ENCODE assay signal across 8 cellular contexts in the genomic region with DNA sequence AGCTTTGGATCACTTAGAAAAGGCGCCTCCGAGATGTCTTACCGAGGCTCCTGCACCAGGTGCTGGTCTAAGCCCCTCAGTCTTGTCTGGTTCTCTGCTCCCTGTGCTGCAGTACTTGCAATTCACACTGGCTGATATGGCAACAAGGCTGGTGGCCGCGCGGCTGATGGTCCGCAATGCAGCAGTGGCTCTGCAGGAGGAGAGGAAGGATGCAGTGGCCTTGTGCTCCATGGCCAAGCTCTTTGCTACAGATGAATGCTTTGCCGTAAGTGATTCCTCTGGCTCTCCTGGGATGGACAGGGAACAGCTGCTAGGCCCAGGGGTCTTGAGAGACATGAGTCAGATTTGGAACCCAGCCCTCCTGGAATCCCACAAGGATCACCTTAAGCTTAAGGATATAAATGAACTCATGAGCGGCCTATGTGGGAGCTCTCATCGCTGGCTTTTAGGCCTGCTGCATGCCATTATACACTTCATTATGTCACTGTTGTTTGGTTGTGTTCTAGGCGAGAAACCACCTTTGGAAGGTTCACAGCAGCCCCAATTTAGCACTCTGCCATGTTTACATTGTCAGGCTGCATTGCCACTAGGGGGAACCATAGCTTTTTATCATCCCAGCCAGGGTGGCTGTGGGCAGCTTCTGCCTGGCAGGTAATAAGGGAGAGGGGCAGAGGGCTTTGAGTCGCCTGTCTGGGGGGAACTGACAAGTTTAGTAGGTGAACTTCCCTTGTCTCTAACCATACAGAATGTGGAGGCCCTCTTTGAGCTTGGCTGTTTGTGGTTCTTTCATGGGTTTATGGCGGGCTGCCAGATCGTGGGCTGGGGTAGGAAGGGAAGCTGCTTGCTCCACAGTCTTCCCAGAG. TPM values are rescaled to one million over a fixed set of nuclear protein-coding genes. Genes with fewer than 3 reads are reported as not detected.
DNase-seq lines count a peak whose midpoint lies in the region; ATAC-seq and TF ChIP-seq lines count a peak whose summit lies in the region.

No MANE protein-coding gene starts in this region.

- H4K20me1 ChIP-seq in Loucy (ENCODE audit: insufficient read depth, low read length, poor library complexity, severe bottlenecking), result no peaks in the 10 kb centered on the region

- H3K4me2 ChIP-seq in Loucy (ENCODE audit: low read depth, low read length, poor library complexity, severe bottlenecking), result peak overlapping the region; percentile 73

- peak in 9 of 12 donors; percentile 16 to 44 (median 27) for TF ChIP-seq CTCF in heart left ventricle (IDR thresholded peaks at IDR 0.05)
- TF ChIP-seq CTCF in Loucy (conservative IDR thresholded peaks at IDR 0.05; ENCODE audit: low read length), result peak; percentile 80
- TF ChIP-seq CTCF in liver (IDR thresholded peaks at IDR 0.05; ENCODE audit: low read depth, low read length, missing input control), result peak; percentile 52

- no peak overlapping the region for H3K27ac Mint-ChIP-seq in activated T-helper 1 cell treated with anti-CD3 and anti-CD28 coated beads, Interleukin-12 subunit alpha, Interleukin-12 subunit beta, Interleukin-2, Interleukin-4 antibody, amounts not matched to agents 30 ng/mL and 10 ng/mL and 1 ng/mL, durations not matched to agents 14 hours and 24 hours and 36 hours

- ATAC-seq in heart left ventricle (peak in 1 of 4 donors; percentile 49), right cardiac atrium (no peak), GM21390 (IDR thresholded peaks at IDR 0.05; ENCODE audit: unreplicated experiment) (no peak)

- H3K36me3 ChIP-seq in heart left ventricle (peaks cover 0 to 85% (median 69%) of the 10 kb centered on the region in 9 donors), Loucy (ENCODE audit: insufficient read depth, low read length) (peaks cover 9% of the 10 kb centered on the region; the same call in 1 of the 2 replicates), liver (ENCODE audit: control insufficient read depth in 4 of 4, insufficient read depth in 3 of 4, low read depth in 1 of 4, low read length in 3 of 4) (peaks cover 6 to 51% (median 30%) of the 10 kb centered on the region in 4 donors)

- H3K4me3 ChIP-seq in heart left ventricle (no peak overlapping the region), right cardiac atrium (ENCODE audit: low read length) (no peak overlapping the region), Loucy (ENCODE audit: low read length, poor library complexity, severe bottlenecking) (peak overlapping the region; percentile 10), liver (ENCODE audit: low read depth in 1 of 3, low read length in 3 of 3) (no peak overlapping the region)

- H3K9me3 Mint-ChIP-seq in activated T-helper 1 cell treated with anti-CD3 and anti-CD28 coated beads, Interleukin-12 subunit alpha, Interleukin-12 subunit beta, Interleukin-2, Interleukin-4 antibody, amounts not matched to agents 30 ng/mL and 10 ng/mL and 1 ng/mL, durations not matched to agents 14 hours and 24 hours and 36 hours, result no peaks in the 10 kb centered on the region

- 87 to 91% (median 89%) methylated on average over 14 of the region's 14 CpGs for WGBS in heart left ventricle, 4 donors
- whole genome bisulfite sequencing in right cardiac atrium, result 88% methylated on average over 14 of the region's 14 CpGs
- WGBS in liver, result 92% methylated on average over 14 of the region's 14 CpGs

- H3K4me3 Mint-ChIP-seq in activated T-helper 1 cell treated with anti-CD3 and anti-CD28 coated beads, Interleukin-12 subunit alpha, Interleukin-12 subunit beta, Interleukin-2, Interleukin-4 antibody, amounts not matched to agents 30 ng/mL and 10 ng/mL and 1 ng/mL, durations not matched to agents 14 hours and 24 hours and 36 hours, result no peak overlapping the region

- H3K79me2 ChIP-seq in Loucy (ENCODE audit: insufficient read depth, low read length), result no peaks in the 10 kb centered on the region; the same call in 1 of the 2 replicates

- no peak overlapping the region for H2AFZ ChIP-seq in Loucy (ENCODE audit: low read length)

- H3K27me3 ChIP-seq in heart left ventricle (no peaks in the 10 kb centered on the region), right cardiac atrium (ENCODE audit: control insufficient read depth, insufficient read depth) (no peaks in the 10 kb centered on the region), Loucy (ENCODE audit: insufficient read depth, low read length, poor library complexity, severe bottlenecking) (no peaks in the 10 kb centered on the region), liver (ENCODE audit: control insufficient read depth in 4 of 4, insufficient read depth in 4 of 4, low read length in 3 of 4) (no peaks in the 10 kb centered on the region)

- DNase-seq in heart left ventricle, result no peak
- DNase-seq in right cardiac atrium, result no peak
- DNase-seq in activated T-helper 1 cell treated with anti-CD3 and anti-CD28 coated beads, Interleukin-12 subunit alpha, Interleukin-12 subunit beta, Interleukin-2, Interleukin-4 antibody, amounts not matched to agents 30 ng/mL and 10 ng/mL and 1 ng/mL, durations not matched to agents 14 hours and 24 hours and 36 hours (ENCODE audit: low spot score), result peak; percentile 30
- no peak for DNase-seq in retina
- DNase-seq in NCI-H2029 treated with DMSO at 0.1 percent for 48 hours (lab: John Stamatoyannopoulos, UW), result no peak

- peaks cover 0 to 7% (median 0%) of the 10 kb centered on the region in 12 donors for H3K4me1 ChIP-seq in heart left ventricle
- no peaks in the 10 kb centered on the region for H3K4me1 ChIP-seq in right cardiac atrium (ENCODE audit: control insufficient read depth, insufficient read depth, low read length)
- peaks cover 68% of the 10 kb centered on the region for H3K4me1 ChIP-seq in Loucy (ENCODE audit: insufficient read depth, low read length, poor library complexity, severe bottlenecking)
- no peaks in the 10 kb centered on the region for H3K4me1 ChIP-seq in liver (ENCODE audit: control insufficient read depth in 4 of 4, insufficient read depth in 4 of 4, low read length in 3 of 4)

- no peaks in the 10 kb centered on the region for H3F3A ChIP-seq in Loucy (ENCODE audit: low read depth)

- TF ChIP-seq RAD21 in liver (IDR thresholded peaks at IDR 0.05), result peak; percentile 70 to 81

- no peaks in the 10 kb centered on the region for H3K9me2 ChIP-seq in Loucy (replicated peaks; ENCODE audit: low read depth, low read length)

- TF ChIP-seq POLR2A in heart left ventricle (IDR thresholded peaks at IDR 0.05), result no peak

- H3K9ac ChIP-seq in Loucy (ENCODE audit: low read depth, low read length, poor library complexity, severe bottlenecking) (peak overlapping the region; percentile 55), liver (ENCODE audit: low read depth in 1 of 2, low read length in 2 of 2) (no peak overlapping the region)

- H3K9me3 ChIP-seq in heart left ventricle (no peaks in the 10 kb centered on the region), right cardiac atrium (ENCODE audit: control insufficient read depth, low read length) (no peaks in the 10 kb centered on the region), Loucy (ENCODE audit: insufficient read depth, low read depth, low read length) (no peaks in the 10 kb centered on the region), liver (ENCODE audit: control insufficient read depth in 4 of 4, low read length in 3 of 4) (no peaks in the 10 kb centered on the region)

- intact Hi-C loops in heart left ventricle (cut with DNase I), result no loop called here
- intact Hi-C loops in right cardiac atrium (cut with DNase I), result no loop called here
- intact Hi-C loops in activated T-helper 1 cell treated with anti-CD3 and anti-CD28 coated beads, Interleukin-12 subunit alpha, Interleukin-12 subunit beta, Interleukin-2, Interleukin-4 antibody, amounts not matched to agents 30 ng/mL and 10 ng/mL and 1 ng/mL, durations not matched to agents 14 hours and 24 hours and 36 hours (cut with micrococcal nuclease), result loop anchor here (1.0 kb wide), 1 partner anchor 13 kb away; no protein-coding TSS in a partner anchor

- H3K27me3 Mint-ChIP-seq in activated T-helper 1 cell treated with anti-CD3 and anti-CD28 coated beads, Interleukin-12 subunit alpha, Interleukin-12 subunit beta, Interleukin-2, Interleukin-4 antibody, amounts not matched to agents 30 ng/mL and 10 ng/mL and 1 ng/mL, durations not matched to agents 14 hours and 24 hours and 36 hours (ENCODE audit: insufficient read depth), result no peaks in the 10 kb centered on the region

- peaks cover 8% of the 10 kb centered on the region for H3K4me1 Mint-ChIP-seq in activated T-helper 1 cell treated with anti-CD3 and anti-CD28 coated beads, Interleukin-12 subunit alpha, Interleukin-12 subunit beta, Interleukin-2, Interleukin-4 antibody, amounts not matched to agents 30 ng/mL and 10 ng/mL and 1 ng/mL, durations not matched to agents 14 hours and 24 hours and 36 hours (ENCODE audit: low read depth)

- peaks cover 25% of the 10 kb centered on the region for H3K36me3 Mint-ChIP-seq in activated T-helper 1 cell treated with anti-CD3 and anti-CD28 coated beads, Interleukin-12 subunit alpha, Interleukin-12 subunit beta, Interleukin-2, Interleukin-4 antibody, amounts not matched to agents 30 ng/mL and 10 ng/mL and 1 ng/mL, durations not matched to agents 14 hours and 24 hours and 36 hours (ENCODE audit: low read depth)

- H3K27ac ChIP-seq in heart left ventricle (no peak overlapping the region), right cardiac atrium (ENCODE audit: low read length) (no peak overlapping the region), liver (ENCODE audit: low read depth in 1 of 2, low read length in 2 of 2) (no peak overlapping the region)

RNA-seq across cellular contexts. Expression of gene ACAD8, which starts 8.5 kb away (rescaled TPM):
- total RNA-seq in heart left ventricle, result 10 to 100 TPM; 23.2 to 48.2 (median 38.9) TPM
- polyA plus RNA-seq in heart left ventricle, result 10 to 100 TPM; 21.0 to 37.1 TPM
- 10 to 100 TPM; 18.7 to 34.6 (median 27.3) TPM for total RNA-seq in right cardiac atrium
- 25.6 TPM for polyA plus RNA-seq in right cardiac atrium
- total RNA-seq in activated T-helper 1 cell treated with anti-CD3 and anti-CD28 coated beads, Interleukin-12 subunit alpha, Interleukin-12 subunit beta, Interleukin-2, Interleukin-4 antibody, amounts not matched to agents 30 ng/mL and 10 ng/mL and 1 ng/mL, durations not matched to agents 14 hours and 24 hours and 36 hours, result 25.6 and 26.2 TPM in 2 replicates
- 10 to 100 TPM; 14.1 to 32.2 TPM for total RNA-seq in liver
- polyA plus RNA-seq in liver, result 10 to 100 TPM; 24.1 to 30.1 TPM

RNA-seq across cellular contexts. Expression of gene THYN1, which starts 8.7 kb away (rescaled TPM):
- total RNA-seq in heart left ventricle (10 to 100 TPM; 34.1 to 47.8 (median 41.9) TPM), right cardiac atrium (10 to 100 TPM; 35.6 to 51.3 (median 44.2) TPM), liver (10 to 100 TPM; 25.3 to 26.8 TPM)
- polyA plus RNA-seq in heart left ventricle (10 to 100 TPM; 48.8 to 59.4 TPM), right cardiac atrium (57.0 TPM), liver (10 to 100 TPM; 22.1 to 34.3 TPM)
- 55.0 and 58.8 TPM in 2 replicates for total RNA-seq in activated T-helper 1 cell treated with anti-CD3 and anti-CD28 coated beads, Interleukin-12 subunit alpha, Interleukin-12 subunit beta, Interleukin-2, Interleukin-4 antibody, amounts not matched to agents 30 ng/mL and 10 ng/mL and 1 ng/mL, durations not matched to agents 14 hours and 24 hours and 36 hours

RNA-seq across cellular contexts. Expression of gene GLB1L3, which starts 14.3 kb away (rescaled TPM):
- total RNA-seq in heart left ventricle (not detected), right cardiac atrium (not detected), liver (under 1 TPM in 1 of 2 donors, not detected in 1; 0.08 TPM)
- polyA plus RNA-seq in heart left ventricle (not detected), right cardiac atrium (not detected), liver (not detected)
- total RNA-seq in activated T-helper 1 cell treated with anti-CD3 and anti-CD28 coated beads, Interleukin-12 subunit alpha, Interleukin-12 subunit beta, Interleukin-2, Interleukin-4 antibody, amounts not matched to agents 30 ng/mL and 10 ng/mL and 1 ng/mL, durations not matched to agents 14 hours and 24 hours and 36 hours, result 14.6 and 16.1 TPM in 2 replicates

RNA-seq across cellular contexts. Expression of gene VPS26B, which starts 37.4 kb away (rescaled TPM):
- total RNA-seq in heart left ventricle (10 to 100 TPM; 35.0 to 49.6 (median 37.8) TPM), right cardiac atrium (10 to 100 TPM; 31.5 to 38.0 (median 35.2) TPM), liver (10 to 100 TPM; 19.3 to 35.0 TPM)
- polyA plus RNA-seq in heart left ventricle (10 to 100 TPM; 19.6 to 36.8 TPM), right cardiac atrium (18.7 TPM), liver (10 to 100 TPM; 12.6 to 21.1 TPM)
- total RNA-seq in activated T-helper 1 cell treated with anti-CD3 and anti-CD28 coated beads, Interleukin-12 subunit alpha, Interleukin-12 subunit beta, Interleukin-2, Interleukin-4 antibody, amounts not matched to agents 30 ng/mL and 10 ng/mL and 1 ng/mL, durations not matched to agents 14 hours and 24 hours and 36 hours, result 43.0 and 43.2 TPM in 2 replicates

RNA-seq across cellular contexts. Expression of gene NCAPD3, which starts 38.1 kb away (rescaled TPM):
- total RNA-seq in heart left ventricle, result 10 to 100 TPM in 6 of 9 donors, 1 to 10 TPM in 3; 9.4 to 18.8 (median 11.0) TPM
- polyA plus RNA-seq in heart left ventricle, result 1 to 10 TPM; 4.7 to 9.8 TPM
- 10 to 100 TPM in 2 of 4 donors, 1 to 10 TPM in 2; 8.7 to 11.1 (median 10.0) TPM for total RNA-seq in right cardiac atrium
- polyA plus RNA-seq in right cardiac atrium, result 5.4 TPM
- 103 and 107 TPM in 2 replicates for total RNA-seq in activated T-helper 1 cell treated with anti-CD3 and anti-CD28 coated beads, Interleukin-12 subunit alpha, Interleukin-12 subunit beta, Interleukin-2, Interleukin-4 antibody, amounts not matched to agents 30 ng/mL and 10 ng/mL and 1 ng/mL, durations not matched to agents 14 hours and 24 hours and 36 hours
- 10 to 100 TPM; 31.8 to 35.4 TPM for total RNA-seq in liver
- polyA plus RNA-seq in liver, result 10 to 100 TPM; 14.1 to 16.6 TPM

Comparison
In these comparisons a context has a peak if more than half of its experiments do, and no peak if none do; other contexts are left out.
1. CTCF ChIP-seq: peak in every context shown above with its lines; median percentile 80 in Loucy; 52 in liver; 27 in heart left ventricle.
2. RNA of gene GLB1L3, which starts 14.3 kb away (total RNA-seq): 14.6 to 16.1 TPM in activated T-helper 1 cell treated with anti-CD3 and anti-CD28 coated beads, Interleukin-12 subunit alpha, Interleukin-12 subunit beta, Interleukin-2, Interleukin-4 antibody, amounts not matched to agents 30 ng/mL and 10 ng/mL and 1 ng/mL, durations not matched to agents 14 hours and 24 hours and 36 hours; 0.08 TPM in liver, not detected in heart left ventricle and not detected in right cardiac atrium; every median in the first group is over 10 times any median in the second.